21 cellular contexts compared by ENCODE assay signal in the genomic region with DNA sequence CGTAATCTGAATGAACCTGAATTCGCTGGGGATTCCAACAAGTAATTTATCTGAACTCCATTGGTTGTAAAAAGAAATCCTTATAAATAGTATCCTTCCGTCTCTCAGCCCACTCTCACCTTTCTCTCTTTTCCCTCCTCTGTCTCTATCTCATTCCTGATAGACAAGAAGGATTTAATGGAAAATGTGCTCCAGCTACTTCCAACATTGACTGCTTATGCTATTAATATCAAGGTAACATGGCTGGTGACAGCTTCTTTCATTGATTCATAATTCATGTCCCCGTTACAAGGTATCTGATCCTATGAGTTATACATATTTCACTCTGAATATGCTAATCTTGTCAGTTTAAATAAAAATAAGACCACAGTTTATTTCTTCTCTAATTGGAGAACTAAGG.
"Had no signal": no experiment of that assay in that cellular context is flagged by ENCODE, and none has a peak within 500 bp of the region (broad histone marks: within the 10 kb centered on the region; RNA-seq: fewer than 3 reads in every experiment).

No MANE protein-coding gene starts in this region.

- H3K27me3 Mint-ChIP-seq: naive B cell had no signal

- H3K4me1 ChIP-seq: esophagus muscularis mucosa, gastrocnemius medialis, heart right ventricle, left lung, lower lobe of right lung had no signal

- H3K27me3 ChIP-seq: dorsolateral prefrontal cortex, esophagus muscularis mucosa, gastrocnemius medialis, left lung had no signal

- DNase-seq: dermis blood vessel endothelial cell; dorsolateral prefrontal cortex; effector CD4-positive, alpha-beta T cell; effector memory CD4-positive, alpha-beta T cell; foreskin fibroblast; foreskin melanocyte; gastrocnemius medialis; glutamatergic neuron; head of caudate nucleus; heart right ventricle; hippocampal formation; left cardiac atrium; left lung; left ventricle myocardium superior; lower lobe of right lung; mesenchymal stem cell; mucosa of descending colon; naive B cell had no signal

- H3K4me1 Mint-ChIP-seq: naive B cell had no signal

- H3K9me3 ChIP-seq: esophagus muscularis mucosa, gastrocnemius medialis, heart right ventricle, left lung, lower lobe of right lung, mucosa of descending colon had no signal

- ATAC-seq: gastrocnemius medialis, heart right ventricle, left cardiac atrium, left lung, left ventricle myocardium superior, lower lobe of right lung, mucosa of descending colon had no signal

- H3K4me3 Mint-ChIP-seq: mesothelial cell of epicardium, naive B cell had no signal

- H3K36me3 Mint-ChIP-seq: mesothelial cell of epicardium, naive B cell had no signal

- H3K27ac Mint-ChIP-seq: mesothelial cell of epicardium, naive B cell had no signal

- H3K4me3 ChIP-seq: coronary artery, dorsolateral prefrontal cortex, esophagus muscularis mucosa, gastrocnemius medialis, heart right ventricle, left lung, lower lobe of right lung, mucosa of descending colon had no signal

- H3K9me3 Mint-ChIP-seq: mesothelial cell of epicardium had no signal

- H3K27ac ChIP-seq: coronary artery, dorsolateral prefrontal cortex, esophagus muscularis mucosa, gastrocnemius medialis, heart right ventricle, left lung, lower lobe of right lung had no signal

- H3K36me3 ChIP-seq: esophagus muscularis mucosa, gastrocnemius medialis, heart right ventricle, left lung, lower lobe of right lung had no signal
